In genomic region chr14:95505030-95505589, GRCh38 we compare ENCODE assay signal across 18 cellular contexts. TPM values are rescaled to one million over a fixed set of nuclear protein-coding genes. Genes with fewer than 3 reads are reported as not detected.
DNase-seq lines count a peak whose midpoint lies in the region; ATAC-seq lines count a peak whose summit lies in the region.
"Had no signal": no experiment of that assay in that cellular context is flagged by ENCODE, and none has a peak within 500 bp of the region (broad histone marks: within the 10 kb centered on the region; RNA-seq: fewer than 3 reads in every experiment).

No MANE protein-coding gene starts in this region.

- H3K4me1 Mint-ChIP-seq in activated naive CD4-positive, alpha-beta T cell treated with anti-CD3 and anti-CD28 coated beads, Interleukin-2, amount 10 ng/mL, durations not matched to agents 7 days and 5 days: peaks cover 77% of the 10 kb centered on the region
- peaks cover 60% of the 10 kb centered on the region for H3K4me1 Mint-ChIP-seq in activated T-helper 17 cell treated with anti-CD3 and anti-CD28 coated beads, Interleukin-2, amount 50 U/mL, for 72 hours
- H3K4me1 Mint-ChIP-seq in stimulated activated naive B cell treated with anti-CD40 and anti-IgM and Interleukin-4, amounts not matched to agents 10 μg/mL and 1 μg/mL and 100 μg/mL, for 72 hours: peaks cover 61 to 94% of the 10 kb centered on the region in 2 donors
- H3K4me1 Mint-ChIP-seq: GM23338 had no signal

- H3K36me3 Mint-ChIP-seq in activated naive CD4-positive, alpha-beta T cell treated with anti-CD3 and anti-CD28 coated beads, Interleukin-2, amount 50 U/mL, for 72 hours: peaks cover 8 to 47% of the 10 kb centered on the region in 2 donors
- H3K36me3 Mint-ChIP-seq in activated naive CD4-positive, alpha-beta T cell treated with anti-CD3 and anti-CD28 coated beads, Interleukin-2, amount 10 ng/mL, durations not matched to agents 7 days and 5 days: peaks cover 58% of the 10 kb centered on the region
- H3K36me3 Mint-ChIP-seq in activated T-helper 17 cell treated with anti-CD3 and anti-CD28 coated beads, Interleukin-2, amount 50 U/mL, for 72 hours (ENCODE audit: low read depth): peaks cover 85% of the 10 kb centered on the region
- H3K36me3 Mint-ChIP-seq in stimulated activated naive B cell treated with anti-CD40 and anti-IgM and Interleukin-4, amounts not matched to agents 10 μg/mL and 1 μg/mL and 100 μg/mL, for 72 hours: peaks cover 33 to 52% of the 10 kb centered on the region in 2 donors

- H3K9me3 Mint-ChIP-seq in activated naive CD4-positive, alpha-beta T cell treated with anti-CD3 and anti-CD28 coated beads, Interleukin-2, amount 50 U/mL, for 72 hours: no peaks in the 10 kb centered on the region
- no peaks in the 10 kb centered on the region for H3K9me3 Mint-ChIP-seq in activated naive CD4-positive, alpha-beta T cell treated with anti-CD3 and anti-CD28 coated beads, Interleukin-2, amount 10 ng/mL, durations not matched to agents 7 days and 5 days
- no peaks in the 10 kb centered on the region for H3K9me3 Mint-ChIP-seq in activated T-helper 17 cell treated with anti-CD3 and anti-CD28 coated beads, Interleukin-2, amount 50 U/mL, for 72 hours
- H3K9me3 Mint-ChIP-seq in stimulated activated naive B cell treated with anti-CD40 and anti-IgM and Interleukin-4, amounts not matched to agents 10 μg/mL and 1 μg/mL and 100 μg/mL, for 72 hours: no peaks in the 10 kb centered on the region
- H3K9me3 Mint-ChIP-seq: GM23338 had no signal

- H3K27ac Mint-ChIP-seq in activated naive CD4-positive, alpha-beta T cell treated with anti-CD3 and anti-CD28 coated beads, Interleukin-2, amount 50 U/mL, for 72 hours: peak overlapping the region; percentile 44 to 54
- H3K27ac Mint-ChIP-seq in activated naive CD4-positive, alpha-beta T cell treated with anti-CD3 and anti-CD28 coated beads, Interleukin-2, amount 10 ng/mL, durations not matched to agents 7 days and 5 days: no peak overlapping the region
- peak overlapping the region; percentile 94 for H3K27ac Mint-ChIP-seq in activated T-helper 17 cell treated with anti-CD3 and anti-CD28 coated beads, Interleukin-2, amount 50 U/mL, for 72 hours
- no peak overlapping the region for H3K27ac Mint-ChIP-seq in stimulated activated naive B cell treated with anti-CD40 and anti-IgM and Interleukin-4, amounts not matched to agents 10 μg/mL and 1 μg/mL and 100 μg/mL, for 72 hours
- H3K27ac Mint-ChIP-seq: GM23338 had no signal

- H3K4me3 Mint-ChIP-seq in activated naive CD4-positive, alpha-beta T cell treated with anti-CD3 and anti-CD28 coated beads, Interleukin-2, amount 10 ng/mL, durations not matched to agents 7 days and 5 days: no peak overlapping the region
- H3K4me3 Mint-ChIP-seq in activated T-helper 17 cell treated with anti-CD3 and anti-CD28 coated beads, Interleukin-2, amount 50 U/mL, for 72 hours: peak overlapping the region; percentile 72
- H3K4me3 Mint-ChIP-seq in stimulated activated naive B cell treated with anti-CD40 and anti-IgM and Interleukin-4, amounts not matched to agents 10 μg/mL and 1 μg/mL and 100 μg/mL, for 72 hours: no peak overlapping the region
- H3K4me3 Mint-ChIP-seq: GM23338 had no signal

- CTCF ChIA-PET in activated naive CD4-positive, alpha-beta T cell treated with anti-CD3 and anti-CD28 coated beads, Interleukin-2, amount 10 ng/mL, durations not matched to agents 7 days and 5 days (lab: Charles Lee): interaction anchor here (0.8 to 2.0 kb wide), 4 partner anchors 9 to 63 kb away, joined by 3 to 5 read pairs (median 4); no protein-coding TSS in a partner anchor

- no peaks in the 10 kb centered on the region for H3K27me3 Mint-ChIP-seq in activated naive CD4-positive, alpha-beta T cell treated with anti-CD3 and anti-CD28 coated beads, Interleukin-2, amount 10 ng/mL, durations not matched to agents 7 days and 5 days
- no peaks in the 10 kb centered on the region for H3K27me3 Mint-ChIP-seq in activated T-helper 17 cell treated with anti-CD3 and anti-CD28 coated beads, Interleukin-2, amount 50 U/mL, for 72 hours
- H3K27me3 Mint-ChIP-seq in stimulated activated naive B cell treated with anti-CD40 and anti-IgM and Interleukin-4, amounts not matched to agents 10 μg/mL and 1 μg/mL and 100 μg/mL, for 72 hours: no peaks in the 10 kb centered on the region

- no peak for ATAC-seq in activated naive CD4-positive, alpha-beta T cell treated with anti-CD3 and anti-CD28 coated beads, Interleukin-2, amount 50 U/mL, for 72 hours
- ATAC-seq in GM21786 (IDR thresholded peaks at IDR 0.05; ENCODE audit: unreplicated experiment) (peak; percentile 36), GM21619 (IDR thresholded peaks at IDR 0.05; ENCODE audit: unreplicated experiment) (no peak)
- ATAC-seq in activated T-helper 17 cell treated with anti-CD3 and anti-CD28 coated beads, Interleukin-2, amount 50 U/mL, for 72 hours (replicated peaks): no peak
- ATAC-seq in stimulated activated naive B cell treated with anti-CD40 and anti-IgM and Interleukin-4, amounts not matched to agents 10 μg/mL and 1 μg/mL and 100 μg/mL, for 72 hours (replicated peaks): peak; percentile 26 to 30
- ATAC-seq: body of pancreas, GM23338, heart right ventricle, HepG2, left ventricle myocardium superior had no signal

- no peak for DNase-seq in activated naive CD4-positive, alpha-beta T cell treated with anti-CD3 and anti-CD28 coated beads, Interleukin-2, amount 50 U/mL, for 72 hours (ENCODE audit: low spot score in 2 of 2)
- no peak for DNase-seq in activated naive CD4-positive, alpha-beta T cell treated with anti-CD3 and anti-CD28 coated beads, Interleukin-2, amount 10 ng/mL, durations not matched to agents 7 days and 5 days
- no peak for DNase-seq in stimulated activated naive B cell treated with anti-CD40 and anti-IgM and Interleukin-4, amounts not matched to agents 10 μg/mL and 1 μg/mL and 100 μg/mL, for 72 hours
- DNase-seq in activated CD8-positive, alpha-beta memory T cell treated with anti-CD3 and anti-CD28 coated beads for 24 hours: no peak
- no peak for DNase-seq in NCI-H187 (lab: John Stamatoyannopoulos, UW)
- DNase-seq: body of pancreas; effector memory CD4-positive, alpha-beta T cell; heart right ventricle; left ventricle myocardium superior; NCI-H1417; NCI-H524 treated with DMSO at 0.1 percent for 48 hours; Right ventricle myocardium superior; stimulated activated CD4-positive, alpha-beta T cell treated with anti-CD3 and anti-CD28 coated beads, Interleukin-12 subunit alpha, Interleukin-12 subunit beta, amount 100 ng/mL, for 4 hours had no signal

RNA-seq across cellular contexts. Expression of gene SYNE3, which starts 11.3 kb away (rescaled TPM):
- 10 to 100 TPM in 1 of 2 donors, 1 to 10 TPM in 1; 9.9 to 73.8 TPM for total RNA-seq in activated naive CD4-positive, alpha-beta T cell treated with anti-CD3 and anti-CD28 coated beads, Interleukin-2, amount 50 U/mL, for 72 hours
- 10 to 100 TPM; 78.9 to 79.1 TPM for total RNA-seq in activated T-helper 17 cell treated with anti-CD3 and anti-CD28 coated beads, Interleukin-2, amount 50 U/mL, for 72 hours

RNA-seq across cellular contexts. Expression of gene GLRX5, which starts 29.7 kb away (rescaled TPM):
- total RNA-seq in activated naive CD4-positive, alpha-beta T cell treated with anti-CD3 and anti-CD28 coated beads, Interleukin-2, amount 50 U/mL, for 72 hours: 10 to 100 TPM; 36.0 to 45.9 TPM
- 10 to 100 TPM; 21.5 to 61.4 TPM for total RNA-seq in activated T-helper 17 cell treated with anti-CD3 and anti-CD28 coated beads, Interleukin-2, amount 50 U/mL, for 72 hours

Comparison
In these comparisons a context has a peak if more than half of its experiments do, and no peak if none do; other contexts are left out.
1. H3K27ac Mint-ChIP-seq: peak in activated naive CD4-positive, alpha-beta T cell treated with anti-CD3 and anti-CD28 coated beads, Interleukin-2, amount 50 U/mL, for 72 hours (2 of 2) and activated T-helper 17 cell treated with anti-CD3 and anti-CD28 coated beads, Interleukin-2, amount 50 U/mL, for 72 hours (single experiment); none in activated naive CD4-positive, alpha-beta T cell treated with anti-CD3 and anti-CD28 coated beads, Interleukin-2, amount 10 ng/mL, durations not matched to agents 7 days and 5 days (single experiment) and stimulated activated naive B cell treated with anti-CD40 and anti-IgM and Interleukin-4, amounts not matched to agents 10 μg/mL and 1 μg/mL and 100 μg/mL, for 72 hours (single experiment).
2. ATAC-seq: peak in GM21786 (single experiment) and stimulated activated naive B cell treated with anti-CD40 and anti-IgM and Interleukin-4, amounts not matched to agents 10 μg/mL and 1 μg/mL and 100 μg/mL, for 72 hours (2 of 2); none in activated naive CD4-positive, alpha-beta T cell treated with anti-CD3 and anti-CD28 coated beads, Interleukin-2, amount 50 U/mL, for 72 hours (0 of 2), activated T-helper 17 cell treated with anti-CD3 and anti-CD28 coated beads, Interleukin-2, amount 50 U/mL, for 72 hours (single experiment) and GM21619 (single experiment).